In the genomic region with DNA sequence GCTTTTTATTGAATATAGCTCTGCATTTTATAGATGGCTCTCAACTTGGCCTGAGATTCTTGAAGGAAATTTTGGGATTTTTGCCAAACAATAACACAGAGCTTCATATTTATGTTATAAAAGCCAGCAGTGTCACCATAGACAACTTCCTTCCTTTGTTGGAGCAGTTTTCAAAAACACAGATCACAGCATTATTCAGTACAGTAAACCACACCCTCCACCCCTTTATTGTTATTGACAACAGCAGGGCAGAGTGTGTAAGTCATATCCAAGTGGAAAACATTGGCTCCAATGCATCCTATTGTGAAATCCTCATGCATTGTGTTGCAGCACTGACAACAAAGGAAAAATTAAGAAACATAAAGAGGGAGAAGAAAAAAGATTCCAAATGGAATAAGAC, we compare ENCODE assay signal across 16 cellular contexts.
DNase-seq lines count a peak whose midpoint lies in the region; ATAC-seq and TF ChIP-seq lines count a peak whose summit lies in the region.
"Had no signal": no experiment of that assay in that cellular context is flagged by ENCODE, and none has a peak within 500 bp of the region (broad histone marks: within the 10 kb centered on the region; RNA-seq: fewer than 3 reads in every experiment).

No MANE protein-coding gene starts in this region.

- H3K27ac Mint-ChIP-seq in activated CD4-positive, alpha-beta T cell treated with anti-CD3 and anti-CD28 coated beads, Interleukin-2, amount 10 ng/mL, durations not matched to agents 24 days and 14 days: no peak overlapping the region
- H3K27ac Mint-ChIP-seq: activated naive CD8-positive, alpha-beta T cell treated with anti-CD3 and anti-CD28 coated beads for 36 hours had no signal

- ATAC-seq in right lobe of liver (peak; percentile 10 to 65 (median 33)), mucosa of descending colon (no peak), left cardiac atrium (no peak)

- H3K36me3 Mint-ChIP-seq in activated CD4-positive, alpha-beta T cell treated with anti-CD3 and anti-CD28 coated beads, Interleukin-2, amount 10 ng/mL, durations not matched to agents 24 days and 14 days (ENCODE audit: low read depth): no peaks in the 10 kb centered on the region
- H3K36me3 Mint-ChIP-seq: activated naive CD8-positive, alpha-beta T cell treated with anti-CD3 and anti-CD28 coated beads for 36 hours had no signal

- peaks cover 17% of the 10 kb centered on the region for H3K4me1 Mint-ChIP-seq in activated CD4-positive, alpha-beta T cell treated with anti-CD3 and anti-CD28 coated beads, Interleukin-2, amount 10 ng/mL, durations not matched to agents 24 days and 14 days
- H3K4me1 Mint-ChIP-seq: activated naive CD8-positive, alpha-beta T cell treated with anti-CD3 and anti-CD28 coated beads for 36 hours had no signal

- TF ChIP-seq POLR2A in right lobe of liver (IDR thresholded peaks at IDR 0.05) (no peak), vagina (IDR thresholded peaks at IDR 0.05) (no peak)

- TF ChIP-seq CTCF in right lobe of liver (IDR thresholded peaks at IDR 0.05): no peak
- no peak for TF ChIP-seq CTCF in vagina (IDR thresholded peaks at IDR 0.05)
- TF ChIP-seq CTCF in mucosa of descending colon (IDR thresholded peaks at IDR 0.05): no peak

- no peaks in the 10 kb centered on the region for H3K36me3 ChIP-seq in right lobe of liver
- no peaks in the 10 kb centered on the region for H3K36me3 ChIP-seq in vagina
- no peaks in the 10 kb centered on the region for H3K36me3 ChIP-seq in mucosa of descending colon (ENCODE audit: low read depth)
- H3K36me3 ChIP-seq: thyroid gland had no signal

- H3K9me3 Mint-ChIP-seq in activated CD4-positive, alpha-beta T cell treated with anti-CD3 and anti-CD28 coated beads, Interleukin-2, amount 10 ng/mL, durations not matched to agents 24 days and 14 days: no peaks in the 10 kb centered on the region
- H3K9me3 Mint-ChIP-seq: activated naive CD8-positive, alpha-beta T cell treated with anti-CD3 and anti-CD28 coated beads for 36 hours had no signal

- H3K27ac ChIP-seq in right lobe of liver: no peak overlapping the region
- peak overlapping the region; percentile 96 for H3K27ac ChIP-seq in vagina
- H3K27ac ChIP-seq: 22Rv1, dorsolateral prefrontal cortex, thyroid gland had no signal

- H3K4me1 ChIP-seq in right lobe of liver (peaks cover 0 to 13% (median 0%) of the 10 kb centered on the region in 4 donors), vagina (peaks cover 57% of the 10 kb centered on the region), mucosa of descending colon (ENCODE audit: low read depth) (no peaks in the 10 kb centered on the region)

- H3K27me3 ChIP-seq in right lobe of liver: no peaks in the 10 kb centered on the region
- H3K27me3 ChIP-seq in vagina: no peaks in the 10 kb centered on the region
- H3K27me3 ChIP-seq: dorsolateral prefrontal cortex, thyroid gland had no signal

- H3K4me3 ChIP-seq in right lobe of liver (no peak overlapping the region), vagina (no peak overlapping the region), mucosa of descending colon (no peak overlapping the region)
- H3K4me3 ChIP-seq: dorsolateral prefrontal cortex, thyroid gland had no signal

- DNase-seq in activated CD4-positive, alpha-beta T cell treated with anti-CD3 and anti-CD28 coated beads, Interleukin-2, amount 10 ng/mL, durations not matched to agents 24 days and 14 days: peak; percentile 30
- no peak for DNase-seq in activated CD4-positive, alpha-beta T cell treated with anti-CD3 and anti-CD28 coated beads, Interleukin-2, amount 50 U/mL, for 48 hours
- peak; percentile 86 for DNase-seq in dermis blood vessel endothelial cell
- DNase-seq in right lobe of liver: no peak
- no peak for DNase-seq in vagina (ENCODE audit: extremely low spot score in 2 of 2)
- DNase-seq in NCI-H1694 (lab: John Stamatoyannopoulos, UW): no peak
- DNase-seq in mucosa of descending colon: no peak
- DNase-seq in left cardiac atrium: no peak
- DNase-seq: activated naive CD8-positive, alpha-beta T cell treated with anti-CD3 and anti-CD28 coated beads for 36 hours; dorsolateral prefrontal cortex; NCI-H1436; NCI-H526; Right ventricle myocardium superior; stimulated activated CD4-positive, alpha-beta T cell treated with anti-CD3 and anti-CD28 coated beads, Interleukin-15, amount 100 ng/mL, for 24 hours; thyroid gland had no signal

- intact Hi-C loops in activated CD4-positive, alpha-beta T cell treated with anti-CD3 and anti-CD28 coated beads, Interleukin-2, amount 10 ng/mL, durations not matched to agents 24 days and 14 days (cut with micrococcal nuclease): no loop called here
- intact Hi-C loops in right lobe of liver (cut with DNase I) (no loop called here), vagina (cut with DNase I) (no loop called here), mucosa of descending colon (cut with DNase I, micrococcal nuclease) (no loop called here), left cardiac atrium (cut with DNase I) (no loop called here)

- peaks cover 2% of the 10 kb centered on the region for H3K27me3 Mint-ChIP-seq in activated CD4-positive, alpha-beta T cell treated with anti-CD3 and anti-CD28 coated beads, Interleukin-2, amount 10 ng/mL, durations not matched to agents 24 days and 14 days

- H3K9me3 ChIP-seq in right lobe of liver (no peaks in the 10 kb centered on the region), vagina (no peaks in the 10 kb centered on the region), mucosa of descending colon (no peaks in the 10 kb centered on the region)
- H3K9me3 ChIP-seq: thyroid gland had no signal

- no peak overlapping the region for H3K4me3 Mint-ChIP-seq in activated CD4-positive, alpha-beta T cell treated with anti-CD3 and anti-CD28 coated beads, Interleukin-2, amount 10 ng/mL, durations not matched to agents 24 days and 14 days
- H3K4me3 Mint-ChIP-seq: activated naive CD8-positive, alpha-beta T cell treated with anti-CD3 and anti-CD28 coated beads for 36 hours had no signal

Comparison
In these comparisons a context has a peak if more than half of its experiments do, and no peak if none do; other contexts are left out.
1. DNase-seq: peak in activated CD4-positive, alpha-beta T cell treated with anti-CD3 and anti-CD28 coated beads, Interleukin-2, amount 10 ng/mL, durations not matched to agents 24 days and 14 days (single experiment) and dermis blood vessel endothelial cell (single experiment); none in activated CD4-positive, alpha-beta T cell treated with anti-CD3 and anti-CD28 coated beads, Interleukin-2, amount 50 U/mL, for 48 hours (0 of 2), right lobe of liver (0 of 3), vagina (0 of 2), NCI-H1694 (single experiment), mucosa of descending colon (0 of 3) and left cardiac atrium (single experiment).
2. ATAC-seq: peak in right lobe of liver (4 of 4); none in mucosa of descending colon (single experiment) and left cardiac atrium (0 of 2).